ENCODE assay signal across 8 cellular contexts in genomic region chr3:197554196-197554561, GRCh38. TPM values are rescaled to one million over a fixed set of nuclear protein-coding genes. Genes with fewer than 3 reads are reported as not detected.
A peak's percentile ranks its signal among the peaks of the same experiment; 100 is the strongest.
DNase-seq lines count a peak whose midpoint lies in the region; ATAC-seq and TF ChIP-seq lines count a peak whose summit lies in the region.

No MANE protein-coding gene starts in this region.

- H3K27me3 ChIP-seq in GM06990 (replicated peaks; ENCODE audit: control insufficient read depth, insufficient read depth, low read length): no peaks in the 10 kb centered on the region
- H3K27me3 ChIP-seq in brain microvascular endothelial cell (replicated peaks): peaks cover 12% of the 10 kb centered on the region
- no peaks in the 10 kb centered on the region for H3K27me3 ChIP-seq in mucosa of rectum (ENCODE audit: control insufficient read depth in 2 of 2, insufficient read depth in 2 of 2, low read length in 2 of 2)

- no peaks in the 10 kb centered on the region; the same call in none of the 2 replicates for H3K36me3 ChIP-seq in GM06990 (ENCODE audit: control insufficient read depth, insufficient read depth, low read length)
- H3K36me3 ChIP-seq in brain microvascular endothelial cell (replicated peaks): no peaks in the 10 kb centered on the region
- peaks cover 0 to 5% of the 10 kb centered on the region in 2 donors for H3K36me3 ChIP-seq in mucosa of rectum (ENCODE audit: control insufficient read depth in 2 of 2, insufficient read depth in 2 of 2, low read length in 2 of 2)

- H3K4me1 ChIP-seq in mucosa of rectum (ENCODE audit: control insufficient read depth in 2 of 2, insufficient read depth in 2 of 2, low read length in 2 of 2): peaks cover 12 to 17% of the 10 kb centered on the region in 2 donors

- ATAC-seq in HG03342 (IDR thresholded peaks at IDR 0.05; ENCODE audit: unreplicated experiment) (peak; percentile 1), HG03159 (IDR thresholded peaks at IDR 0.05; ENCODE audit: unreplicated experiment) (no peak)

- H3K9ac ChIP-seq in mucosa of rectum (ENCODE audit: low read depth in 1 of 2, low read length in 2 of 2): peak overlapping the region; percentile 64 to 86

- TF ChIP-seq CTCF in GM06990 (IDR thresholded peaks at IDR 0.05; ENCODE audit: insufficient read depth, low read length, poor library complexity, severe bottlenecking): no peak
- no peak for TF ChIP-seq CTCF in brain microvascular endothelial cell (IDR thresholded peaks at IDR 0.05; ENCODE audit: low read depth, low read length, missing control alignments)

- peak overlapping the region; percentile 92 for H3K4me3 ChIP-seq in GM06990 (replicated peaks; ENCODE audit: low read depth, low read length)
- H3K4me3 ChIP-seq in brain microvascular endothelial cell (ENCODE audit: low read depth, low read length): peak overlapping the region; percentile 57
- H3K4me3 ChIP-seq in mucosa of rectum (ENCODE audit: low read length in 2 of 2): peak overlapping the region; percentile 69 to 93

- no peaks in the 10 kb centered on the region for H3K9me3 ChIP-seq in mucosa of rectum (ENCODE audit: control insufficient read depth in 2 of 2, low read length in 2 of 2)

- in situ Hi-C loops in brain microvascular endothelial cell (cut with HindIII; ENCODE audit: low pct_ligation_motif_present, low sequenced_read_pairs) (no loop called here), ACHN (cut with HindIII; ENCODE audit: low pct_ligation_motif_present, low pct_unique_long_range_greater_than_20kb, low sequenced_read_pairs) (no loop called here)

- no peak for DNase-seq in GM06990 (ENCODE audit: extremely low read depth, insufficient read length)
- DNase-seq in brain microvascular endothelial cell: no peak
- no peak for DNase-seq in SK-N-DZ (ENCODE audit: low spot score)
- no peak for DNase-seq in ACHN
- DNase-seq in NCI-H2196 (lab: John Stamatoyannopoulos, UW; ENCODE audit: unreplicated experiment): no peak

- H3K27ac ChIP-seq in brain microvascular endothelial cell: peak overlapping the region; percentile 72
- peak overlapping the region; percentile 95 to 98 for H3K27ac ChIP-seq in mucosa of rectum (ENCODE audit: low read depth in 2 of 2, low read length in 2 of 2)

RNA-seq across cellular contexts. Expression of gene BDH1, which starts 1.6 kb away (rescaled TPM):
- 36.4 and 40.1 TPM in 2 replicates for polyA plus RNA-seq in SK-N-DZ (2014; cell fraction: cytosol; rRNA removed)
- 57.0 and 76.4 TPM in 2 replicates for polyA plus RNA-seq in SK-N-DZ (2014; cell fraction: nucleus; rRNA removed)
